In the genomic region with DNA sequence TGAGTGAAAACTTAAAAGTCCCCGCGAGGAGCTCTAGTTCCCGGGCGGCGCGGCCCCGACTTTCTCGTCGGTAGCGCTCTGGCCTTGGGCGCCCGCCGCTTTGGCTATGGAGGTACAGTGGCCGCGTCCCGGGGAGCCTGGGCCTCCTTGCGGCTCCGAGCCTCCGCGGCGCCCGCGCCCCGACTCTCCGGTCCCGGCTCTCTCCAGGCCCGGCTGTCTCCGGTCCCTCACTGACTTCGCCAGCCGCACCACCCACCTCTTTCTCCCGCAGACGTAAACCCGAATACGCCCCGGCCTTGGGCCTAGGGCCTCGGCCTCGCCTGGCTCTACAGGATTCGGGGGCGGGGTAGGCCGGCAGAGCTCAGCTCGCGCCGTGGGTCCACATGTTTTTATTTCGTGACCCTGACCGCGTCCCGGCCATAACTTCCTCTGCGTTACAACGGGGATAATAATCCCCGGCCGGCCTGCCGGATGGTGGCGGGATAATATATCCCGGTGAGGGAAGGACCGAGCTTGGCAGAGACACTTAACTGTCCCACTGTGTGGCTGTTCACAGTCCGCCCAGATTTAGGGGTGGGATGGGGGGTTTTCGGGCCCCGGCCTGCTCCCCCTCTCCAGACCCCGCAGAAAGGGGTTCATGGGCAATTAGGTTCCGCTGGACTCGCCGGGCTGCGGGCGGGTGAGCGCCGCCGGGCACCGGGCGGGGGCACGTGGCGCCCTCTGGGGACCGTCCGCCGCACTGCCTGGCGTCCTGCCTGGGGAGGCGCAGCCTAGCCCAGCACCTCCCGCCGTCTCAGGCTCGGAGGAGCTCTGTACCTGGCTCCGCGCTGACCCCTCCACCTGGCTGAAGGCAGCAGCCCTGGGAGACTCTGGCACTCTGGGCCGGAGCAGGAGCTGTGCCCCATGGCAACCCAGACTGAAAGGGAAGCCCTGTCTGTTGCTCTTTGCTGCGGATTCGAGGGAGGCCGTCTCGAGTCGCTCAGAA, we compare ENCODE assay signal across 8 cellular contexts. TPM values are rescaled to one million over a fixed set of nuclear protein-coding genes. Genes with fewer than 3 reads are reported as not detected.
DNase-seq lines count a peak whose midpoint lies in the region; ATAC-seq and TF ChIP-seq lines count a peak whose summit lies in the region.

No MANE protein-coding gene starts in this region.

- no peaks in the 10 kb centered on the region for H3F3A ChIP-seq in neural cell (ENCODE audit: insufficient read depth, low read length, poor library complexity, severe bottlenecking)

- TF ChIP-seq POLR2A in esophagus squamous epithelium (IDR thresholded peaks at IDR 0.05) = no peak

- WGBS in esophagus squamous epithelium, 2 donors = 6 to 10% methylated on average over 6 to 8 of the region's 87 CpGs

- no peaks in the 10 kb centered on the region for H3K36me3 ChIP-seq in esophagus squamous epithelium
- no peaks in the 10 kb centered on the region for H3K36me3 ChIP-seq in neural cell (ENCODE audit: insufficient read depth, low read length)

- peak overlapping the region; percentile 20 to 61 (median 39) for H3K4me3 ChIP-seq in esophagus squamous epithelium
- H3K4me3 ChIP-seq in neural cell (ENCODE audit: low read length) = peak overlapping the region; percentile 79

- TF ChIP-seq EP300 in neural cell (conservative IDR thresholded peaks at IDR 0.05; ENCODE audit: poor library complexity, severe bottlenecking) = no peak

- peaks cover 0 to 11% (median 10%) of the 10 kb centered on the region in 3 donors for H3K9me3 ChIP-seq in esophagus squamous epithelium
- H3K9me3 ChIP-seq in neural cell (ENCODE audit: low read length) = no peaks in the 10 kb centered on the region

- intact Hi-C loops in esophagus squamous epithelium (cut with DNase I) = loop anchor here (10.0 kb wide), 1 partner anchor 350 kb away; no protein-coding TSS in a partner anchor

- H4K20me1 ChIP-seq in neural cell (ENCODE audit: insufficient read depth) = no peaks in the 10 kb centered on the region

- H3K27me3 ChIP-seq in esophagus squamous epithelium = peaks cover 19 to 100% (median 37%) of the 10 kb centered on the region in 4 donors
- peaks cover 99% of the 10 kb centered on the region for H3K27me3 ChIP-seq in neural cell (ENCODE audit: insufficient read depth, low read depth, low read length)

- H3K9me2 ChIP-seq in neural cell (ENCODE audit: insufficient read depth, low read length) = no peaks in the 10 kb centered on the region

- no peaks in the 10 kb centered on the region for H3K79me2 ChIP-seq in neural cell (replicated peaks; ENCODE audit: insufficient read depth, low read length)

- H3K9ac ChIP-seq in neural cell (ENCODE audit: low read length) = no peak overlapping the region

- peaks cover 3 to 20% (median 9%) of the 10 kb centered on the region in 3 donors for H3K4me1 ChIP-seq in esophagus squamous epithelium

- H3K27ac ChIP-seq in esophagus squamous epithelium = peak overlapping the region in 1 of 4 donors; percentile 17
- no peak overlapping the region for H3K27ac ChIP-seq in neural cell (ENCODE audit: low read length)

- TF ChIP-seq RAD21 in neural cell (conservative IDR thresholded peaks at IDR 0.05) = peak; percentile 29

- DNase-seq in EH (ENCODE audit: low read depth) = peak; percentile 58
- peak; percentile 48 for DNase-seq in NCI-H69 (lab: John Stamatoyannopoulos, UW)
- no peak for DNase-seq in esophagus squamous epithelium (lab: John Stamatoyannopoulos, UW)
- DNase-seq in mucosa of gallbladder (ENCODE audit: low spot score) = no peak
- no peak for DNase-seq in NCI-H1694 (lab: John Stamatoyannopoulos, UW)
- no peak for DNase-seq in NCI-H2196 (lab: John Stamatoyannopoulos, UW; ENCODE audit: unreplicated experiment)

- peak in 5 of 6 experiments; percentile 16 to 42 (median 38) for TF ChIP-seq CTCF in esophagus squamous epithelium (IDR thresholded peaks at IDR 0.05)
- TF ChIP-seq CTCF in neural cell (IDR thresholded peaks at IDR 0.05; ENCODE audit: poor library complexity, severe bottlenecking) = peak; percentile 56

- H3K4me2 ChIP-seq in neural cell (ENCODE audit: low read length) = peak overlapping the region; percentile 88

- ATAC-seq in GM21717 (IDR thresholded peaks at IDR 0.05; ENCODE audit: unreplicated experiment) = peak; percentile 67

- peak overlapping the region; percentile 19 for H2AFZ ChIP-seq in neural cell (ENCODE audit: low read depth, low read length)

TF ChIP-seq in neural cell, 6 proteins besides CTCF, POLR2A, EP300 and RAD21:
- TF ChIP-seq POLR2AphosphoS5 (IDR thresholded peaks at IDR 0.05) = no peak
- TF ChIP-seq MXI1 (conservative IDR thresholded peaks at IDR 0.05; ENCODE audit: poor library complexity, severe bottlenecking) = no peak
- TF ChIP-seq SMC3 (conservative IDR thresholded peaks at IDR 0.05; ENCODE audit: poor library complexity) = peak; percentile 56
- TF ChIP-seq TAF1 (IDR thresholded peaks at IDR 0.05; ENCODE audit: low read depth) = no peak
- TF ChIP-seq, protein P1, sequence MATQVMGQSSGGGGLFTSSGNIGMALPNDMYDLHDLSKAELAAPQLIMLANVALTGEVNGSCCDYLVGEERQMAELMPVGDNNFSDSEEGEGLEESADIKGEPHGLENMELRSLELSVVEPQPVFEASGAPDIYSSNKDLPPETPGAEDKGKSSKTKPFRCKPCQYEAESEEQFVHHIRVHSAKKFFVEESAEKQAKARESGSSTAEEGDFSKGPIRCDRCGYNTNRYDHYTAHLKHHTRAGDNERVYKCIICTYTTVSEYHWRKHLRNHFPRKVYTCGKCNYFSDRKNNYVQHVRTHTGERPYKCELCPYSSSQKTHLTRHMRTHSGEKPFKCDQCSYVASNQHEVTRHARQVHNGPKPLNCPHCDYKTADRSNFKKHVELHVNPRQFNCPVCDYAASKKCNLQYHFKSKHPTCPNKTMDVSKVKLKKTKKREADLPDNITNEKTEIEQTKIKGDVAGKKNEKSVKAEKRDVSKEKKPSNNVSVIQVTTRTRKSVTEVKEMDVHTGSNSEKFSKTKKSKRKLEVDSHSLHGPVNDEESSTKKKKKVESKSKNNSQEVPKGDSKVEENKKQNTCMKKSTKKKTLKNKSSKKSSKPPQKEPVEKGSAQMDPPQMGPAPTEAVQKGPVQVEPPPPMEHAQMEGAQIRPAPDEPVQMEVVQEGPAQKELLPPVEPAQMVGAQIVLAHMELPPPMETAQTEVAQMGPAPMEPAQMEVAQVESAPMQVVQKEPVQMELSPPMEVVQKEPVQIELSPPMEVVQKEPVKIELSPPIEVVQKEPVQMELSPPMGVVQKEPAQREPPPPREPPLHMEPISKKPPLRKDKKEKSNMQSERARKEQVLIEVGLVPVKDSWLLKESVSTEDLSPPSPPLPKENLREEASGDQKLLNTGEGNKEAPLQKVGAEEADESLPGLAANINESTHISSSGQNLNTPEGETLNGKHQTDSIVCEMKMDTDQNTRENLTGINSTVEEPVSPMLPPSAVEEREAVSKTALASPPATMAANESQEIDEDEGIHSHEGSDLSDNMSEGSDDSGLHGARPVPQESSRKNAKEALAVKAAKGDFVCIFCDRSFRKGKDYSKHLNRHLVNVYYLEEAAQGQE (IDR thresholded peaks at IDR 0.05; ENCODE audit: borderline replicate concordance) = no peak
- TF ChIP-seq EZH2 (IDR thresholded peaks at IDR 0.05; ENCODE audit: borderline replicate concordance, insufficient read depth, low read length, poor library complexity, severe bottlenecking) = peak; percentile 27

RNA-seq across cellular contexts. Expression of a gene that starts 10.1 kb away (rescaled TPM):
- 1 to 10 TPM in 2 of 4 donors, under 1 TPM in 2; 0.15 to 4.4 (median 1.9) TPM for total RNA-seq in esophagus squamous epithelium
- not detected in 2 replicates for polyA plus RNA-seq in neural cell
- not detected in 2 replicates for polyA minus RNA-seq in neural cell
- 1.4 TPM for total RNA-seq in mucosa of gallbladder

Comparison
In these comparisons a context has a peak if more than half of its experiments do, and no peak if none do; other contexts are left out.
1. DNase-seq: peak in EH (single experiment) and NCI-H69 (single experiment); none in esophagus squamous epithelium (single experiment), mucosa of gallbladder (single experiment), NCI-H1694 (single experiment) and NCI-H2196 (single experiment).